In genomic region chr10:32190890-32191491, GRCh38 we compare ENCODE assay signal across 8 cellular contexts.
DNase-seq lines count a peak whose midpoint lies in the region; ATAC-seq, FAIRE-seq and TF ChIP-seq lines count a peak whose summit lies in the region.

No MANE protein-coding gene starts in this region.

- POLR2A ChIA-PET in PC-9 (lab: Charles Lee; ENCODE audit: unreplicated experiment): no interaction called here

- TF ChIP-seq CTCF in heart left ventricle (IDR thresholded peaks at IDR 0.05) (peak; percentile 58 to 82 (median 71)), PC-9 (conservative IDR thresholded peaks at IDR 0.05) (peak; percentile 76)

- H3K4me3 ChIP-seq in heart left ventricle (no peak overlapping the region), PC-9 (no peak overlapping the region), neuron (ENCODE audit: low read length) (no peak overlapping the region)

- H4K20me1 ChIP-seq in PC-9 (ENCODE audit: insufficient read depth): no peaks in the 10 kb centered on the region

- no peak for TF ChIP-seq POLR2A in heart left ventricle (IDR thresholded peaks at IDR 0.05)

- BruUV-seq in PC-9 (replicated peaks; lab: Mats Ljungman, UMichigan): no TSS peak

- H2AFZ ChIP-seq in PC-9 (no peak overlapping the region), neuron (ENCODE audit: low read depth, low read length) (peak overlapping the region; percentile 50)

- H3K9me3 ChIP-seq in heart left ventricle: no peaks in the 10 kb centered on the region
- no peaks in the 10 kb centered on the region for H3K9me3 ChIP-seq in PC-9 (ENCODE audit: insufficient read depth, low read depth)
- no peaks in the 10 kb centered on the region for H3K9me3 ChIP-seq in neuron (ENCODE audit: low read length)

- DNase-seq in heart left ventricle: no peak
- DNase-seq in Right ventricle myocardium superior: no peak
- DNase-seq in PC-9: no peak
- no peak for DNase-seq in substantia nigra (lab: John Stamatoyannopoulos, UW)
- DNase-seq in left colon: no peak

- H3K4me1 ChIP-seq in heart left ventricle (peaks cover 0 to 7% (median 0%) of the 10 kb centered on the region in 12 donors), PC-9 (replicated peaks; ENCODE audit: insufficient read depth) (no peaks in the 10 kb centered on the region), neuron (ENCODE audit: insufficient read depth, low read length) (no peaks in the 10 kb centered on the region)

- no peaks in the 10 kb centered on the region for H3K27me3 ChIP-seq in heart left ventricle
- no peaks in the 10 kb centered on the region for H3K27me3 ChIP-seq in PC-9 (ENCODE audit: insufficient read depth, low read depth)
- H3K27me3 ChIP-seq in neuron (ENCODE audit: insufficient read depth, low read length): no peaks in the 10 kb centered on the region

- H3K27ac ChIP-seq in heart left ventricle (no peak overlapping the region), PC-9 (no peak overlapping the region), substantia nigra (ENCODE audit: low read depth, low read length, poor library complexity, severe bottlenecking) (no peak overlapping the region)

- H3K36me3 ChIP-seq in heart left ventricle: no peaks in the 10 kb centered on the region
- no peaks in the 10 kb centered on the region for H3K36me3 ChIP-seq in PC-9 (ENCODE audit: low read depth)
- no peaks in the 10 kb centered on the region for H3K36me3 ChIP-seq in neuron (ENCODE audit: insufficient read depth, low read length)

- ATAC-seq in heart left ventricle (no peak), Right ventricle myocardium superior (ENCODE audit: poor library complexity) (no peak), HG02870 (IDR thresholded peaks at IDR 0.05; ENCODE audit: unreplicated experiment) (peak; percentile 66), left colon (no peak)

- no peak overlapping the region for H3K4me2 ChIP-seq in PC-9

- FAIRE-seq in endometrium (lab: Jason Lieb, UNC): peak; percentile 90

- H3K79me2 ChIP-seq in PC-9 (ENCODE audit: low read depth): no peaks in the 10 kb centered on the region

- no peaks in the 10 kb centered on the region for H3F3A ChIP-seq in PC-9 (ENCODE audit: insufficient read depth, low read depth)

- CTCF ChIA-PET in PC-9 (lab: Charles Lee): no interaction called here

- intact Hi-C loops in heart left ventricle (cut with DNase I) (loop anchor here in 8 of 10 donors (2.0 to 10.0 kb wide), 5 partner anchors 154 to 181 kb away; partner anchors contain the start of gene EPC1 (in 2 of the 8)), Right ventricle myocardium superior (cut with DNase I) (loop anchor here (10.0 kb wide), 1 partner anchor 174 kb away; no protein-coding TSS in a partner anchor), PC-9 (cut with micrococcal nuclease; ENCODE audit: unreplicated experiment) (loop anchor here (1.0 to 10.0 kb wide), 4 partner anchors 64 to 176 kb away; partner anchors contain the start of gene KIF5B), left colon (cut with DNase I, micrococcal nuclease) (loop anchor here in 1 of 2 donors (10.0 kb wide), 1 partner anchor 154 kb away; the partner anchor contains the start of gene EPC1)

- H3K9me2 ChIP-seq in PC-9 (ENCODE audit: insufficient read depth): no peaks in the 10 kb centered on the region
